ENCODE assay signal across 24 cellular contexts in genomic region chr3:124372784-124373183, GRCh38.
DNase-seq lines count a peak whose midpoint lies in the region; ATAC-seq, FAIRE-seq and TF ChIP-seq lines count a peak whose summit lies in the region.
"Had no signal": no experiment of that assay in that cellular context is flagged by ENCODE, and none has a peak within 500 bp of the region (broad histone marks: within the 10 kb centered on the region; RNA-seq: fewer than 3 reads in every experiment).

No MANE protein-coding gene starts in this region.

- TF ChIP-seq RAD21 in H1 (IDR thresholded peaks at IDR 0.05 in 1 of 2, conservative IDR thresholded peaks at IDR 0.05 in 1 of 2; ENCODE audit: low read depth in 2 of 2, low read length in 2 of 2): no peak

- H3K4me3 ChIP-seq in H1 (ENCODE audit: extremely low read depth in 1 of 4, insufficient read depth in 2 of 4, low read depth in 3 of 4, low read length in 4 of 4) (no peak overlapping the region), neuronal stem cell (ENCODE audit: low read length in 2 of 2) (no peak overlapping the region)
- H3K4me3 ChIP-seq: adrenal gland, BLaER1, coronary artery, right lobe of liver had no signal

- H4K5ac ChIP-seq in H1 (ENCODE audit: insufficient read length, low read depth, low read length): no peak overlapping the region

- H3K4me2 ChIP-seq in H1 (ENCODE audit: insufficient read depth in 1 of 2, low read depth in 2 of 2, low read length in 2 of 2) (no peak overlapping the region), neuronal stem cell (ENCODE audit: insufficient read depth, low read length, poor library complexity, severe bottlenecking) (peak overlapping the region; percentile 11)
- H3K4me2 ChIP-seq: BLaER1, KMS-11 had no signal

- 0 out of 2 replicates have a peak overlapping the region, but pooled peaks have one; percentile 34 for H2AFZ ChIP-seq in H1 (ENCODE audit: low read length)
- no peak overlapping the region for H2AFZ ChIP-seq in neuronal stem cell (ENCODE audit: low read length)

- no peak overlapping the region for H3K23ac ChIP-seq in H1 (ENCODE audit: insufficient read length)
- H3K23ac ChIP-seq in neuronal stem cell (ENCODE audit: low read depth, low read length, poor library complexity): no peak overlapping the region

- no peaks in the 10 kb centered on the region for H4K20me1 ChIP-seq in H1 (replicated peaks in 1 of 2; ENCODE audit: control insufficient read depth in 1 of 2, insufficient read depth in 2 of 2, low read length in 2 of 2)
- H4K20me1 ChIP-seq: BLaER1 had no signal

- DNase-seq in NCI-H524 (lab: John Stamatoyannopoulos, UW) (peak; percentile 30 to 40), NCI-H524 treated with DMSO at 0.1 percent for 48 hours (lab: John Stamatoyannopoulos, UW) (no peak), NCI-H69 (lab: John Stamatoyannopoulos, UW) (peak; percentile 41), H1 (ENCODE audit: low read depth in 1 of 2, low spot score in 2 of 2) (peak in 1 of 2 experiments; percentile 19), neuronal stem cell (ENCODE audit: low spot score) (no peak), DMS 273 treated with DMSO at 0.1 percent for 48 hours (lab: John Stamatoyannopoulos, UW) (no peak), HUDEP-2 (lab: John Stamatoyannopoulos, UW; ENCODE audit: unreplicated experiment in 76 of 76) (no peak)
- DNase-seq: ACHN; activated CD4-positive, CD25-positive, alpha-beta regulatory T cell; activated naive CD4-positive, alpha-beta T cell treated with Interleukin-2 at 50 U/mL for 16 hours; adrenal gland; DMS53; effector memory CD8-positive, alpha-beta T cell; head of caudate nucleus; left colon; mammary epithelial cell; NCI-H1930; posterior cingulate gyrus; right lobe of liver; stimulated activated CD4-positive, alpha-beta T cell treated with anti-CD3 and anti-CD28 coated beads, Interleukin-2, amount 100 ng/mL, for 48 hours had no signal

- FAIRE-seq in H1 (lab: Jason Lieb, UNC): peak; percentile 94

- H3K79me1 ChIP-seq in H1 (ENCODE audit: low read depth, low read length): no peaks in the 10 kb centered on the region; the same call in 1 of the 2 replicates
- no peaks in the 10 kb centered on the region for H3K79me1 ChIP-seq in neuronal stem cell (ENCODE audit: low read depth, low read length)

- 46% methylated on average over 3 of the region's 3 CpGs; no CpG with 5 or more reads in 1 of the 2 experiments for WGBS in H1 (ENCODE audit: extremely low coverage in 1 of 2, insufficient coverage in 1 of 2, insufficient read length in 1 of 2, insufficient replicate concordance in 2 of 2, low coverage in 1 of 2, low lambda C conversion rate in 2 of 2, missing lambda C conversion rate in 1 of 2), 2 experiments
- no CpG with 5 or more reads among the region's 3 CpGs for WGBS in neuronal stem cell (ENCODE audit: extremely low coverage in 2 of 2, insufficient read length in 2 of 2, insufficient replicate concordance in 1 of 2), 2 donors

- no peak for TF ChIP-seq POLR2A in H1 (IDR thresholded peaks at IDR 0.05; ENCODE audit: control extremely low read depth in 1 of 2, low read depth in 2 of 2, low read length in 2 of 2)

- CTCF ChIA-PET in H1 (lab: Charles Lee; ENCODE audit: partially characterized antibody): interaction anchor here (1.0 to 1.6 kb wide), 8 partner anchors 10 to 104 kb away, joined by 3 to 6 read pairs (median 3); no protein-coding TSS in a partner anchor

- H2BK120ac ChIP-seq in H1 (replicated peaks; ENCODE audit: low read depth, low read length) (peak overlapping the region; percentile 67), neuronal stem cell (ENCODE audit: low read depth, low read length) (no peak overlapping the region)

- 0 out of 2 replicates have a peak overlapping the region, but pooled peaks have one; percentile 44 for H3K18ac ChIP-seq in H1 (ENCODE audit: extremely low read depth, low read length)
- H3K18ac ChIP-seq in neuronal stem cell (ENCODE audit: low read length): no peak overlapping the region

- H3K9me3 ChIP-seq in H1 (ENCODE audit: insufficient read depth in 2 of 2, low read depth in 1 of 2, low read length in 1 of 2): peaks cover 0 to 12% of the 10 kb centered on the region in 2 experiments; a peak in 2 of 4 replicates
- peaks cover 0 to 6% of the 10 kb centered on the region in 2 donors for H3K9me3 ChIP-seq in neuronal stem cell (replicated peaks in 1 of 2; ENCODE audit: control insufficient read depth in 2 of 2, insufficient read depth in 1 of 2, low read depth in 1 of 2, low read length in 2 of 2)
- H3K9me3 ChIP-seq: adrenal gland, right lobe of liver had no signal

- no peaks in the 10 kb centered on the region for H3K79me2 ChIP-seq in H1 (ENCODE audit: control insufficient read depth in 1 of 2, insufficient read depth in 2 of 2, low read length in 2 of 2)

- H2AK5ac ChIP-seq in H1 (ENCODE audit: low read depth, low read length) (no peak overlapping the region), neuronal stem cell (ENCODE audit: low read depth, low read length) (no peak overlapping the region)

- no peak overlapping the region for H4K91ac ChIP-seq in H1 (replicated peaks; ENCODE audit: insufficient read length, low read length)
- H4K91ac ChIP-seq in neuronal stem cell (ENCODE audit: low read depth, low read length, poor library complexity): no peak overlapping the region

- TF ChIP-seq EP300 in H1 (IDR thresholded peaks at IDR 0.05; ENCODE audit: borderline replicate concordance in 1 of 2, low read depth in 2 of 2, low read length in 2 of 2): no peak

- TF ChIP-seq CTCF in H1 (IDR thresholded peaks at IDR 0.05; ENCODE audit: control extremely low read depth in 1 of 3, insufficient read depth in 1 of 3, low read depth in 1 of 3, low read length in 3 of 3): no peak

- H3K9ac ChIP-seq in H1 (replicated peaks in 1 of 4; ENCODE audit: extremely low read depth in 1 of 4, low read depth in 3 of 4, low read length in 3 of 4): no peak overlapping the region
- H3K9ac ChIP-seq in neuronal stem cell (ENCODE audit: low read depth, low read length, poor library complexity): no peak overlapping the region
- H3K9ac ChIP-seq: BLaER1, KMS-11 had no signal

- no peaks in the 10 kb centered on the region for H3K23me2 ChIP-seq in H1 (ENCODE audit: low read depth, low read length)

- H3K27ac ChIP-seq in H1 (ENCODE audit: low read depth, low read length): no peak overlapping the region
- H3K27ac ChIP-seq in neuronal stem cell (replicated peaks; ENCODE audit: low read length): no peak overlapping the region
- H3K27ac ChIP-seq: adrenal gland, BLaER1, coronary artery, KMS-11, right lobe of liver had no signal

- H3K4ac ChIP-seq in H1 (replicated peaks; ENCODE audit: insufficient read length, low read depth, low read length) (no peak overlapping the region), neuronal stem cell (ENCODE audit: low read length) (no peak overlapping the region)

- H2BK20ac ChIP-seq in H1 (ENCODE audit: low read length): no peak overlapping the region; the same call in 1 of the 2 replicates

- POLR2A ChIA-PET in H1 (lab: Charles Lee; ENCODE audit: partially characterized antibody): interaction anchor here (1.0 to 1.8 kb wide), 2 partner anchors 9 to 87 kb away, joined by 3 to 7 read pairs; no protein-coding TSS in a partner anchor

- ATAC-seq in HG03159 (IDR thresholded peaks at IDR 0.05; ENCODE audit: unreplicated experiment): no peak
- ATAC-seq: effector memory CD8-positive, alpha-beta T cell; left colon; right lobe of liver had no signal

- no peak overlapping the region for H2BK5ac ChIP-seq in H1 (ENCODE audit: low read depth, low read length)
- H2BK5ac ChIP-seq in neuronal stem cell (ENCODE audit: low read length): no peak overlapping the region

- H2BK15ac ChIP-seq in H1 (ENCODE audit: low read length): no peak overlapping the region
- no peak overlapping the region for H2BK15ac ChIP-seq in neuronal stem cell (ENCODE audit: low read length)

- H4K8ac ChIP-seq in H1 (ENCODE audit: extremely low read depth, insufficient read depth, low read length) (no peak overlapping the region), neuronal stem cell (ENCODE audit: low read depth, low read length) (no peak overlapping the region)

- H3K36me3 ChIP-seq in H1 (ENCODE audit: control insufficient read depth in 2 of 4, insufficient read depth in 4 of 4, low read length in 3 of 4) (no peaks in the 10 kb centered on the region), neuronal stem cell (replicated peaks in 1 of 2; ENCODE audit: control insufficient read depth in 2 of 2, insufficient read depth in 2 of 2, low read length in 2 of 2) (no peaks in the 10 kb centered on the region)
- H3K36me3 ChIP-seq: adrenal gland, BLaER1, right lobe of liver had no signal

- H3K27me3 ChIP-seq in H1 (replicated peaks in 1 of 4; ENCODE audit: control insufficient read depth in 3 of 4, extremely low read depth in 1 of 4, insufficient read depth in 3 of 4, low read length in 3 of 4) (no peaks in the 10 kb centered on the region), neuronal stem cell (ENCODE audit: control insufficient read depth in 3 of 3, insufficient read depth in 3 of 3, low read depth in 1 of 3, low read length in 3 of 3) (no peaks in the 10 kb centered on the region)
- H3K27me3 ChIP-seq: adrenal gland, BLaER1, right lobe of liver had no signal

- no peak overlapping the region for H3K56ac ChIP-seq in H1 (replicated peaks; ENCODE audit: insufficient read length, low read depth, low read length)

- H3K4me1 ChIP-seq in H1 (replicated peaks in 1 of 4; ENCODE audit: control insufficient read depth in 3 of 4, insufficient read depth in 4 of 4, low read length in 3 of 4) (peaks cover 0 to 5% (median 0%) of the 10 kb centered on the region in 4 experiments; a peak in 3 of 7 replicates), neuronal stem cell (ENCODE audit: control insufficient read depth in 2 of 2, insufficient read depth in 1 of 2, low read depth in 1 of 2, low read length in 2 of 2) (peaks cover 15 to 16% of the 10 kb centered on the region in 2 donors)
- H3K4me1 ChIP-seq: adrenal gland, BLaER1, right lobe of liver had no signal

- no peak overlapping the region for H3K14ac ChIP-seq in H1 (ENCODE audit: insufficient read length)
- no peak overlapping the region for H3K14ac ChIP-seq in neuronal stem cell (ENCODE audit: low read length)

- H2BK12ac ChIP-seq in H1 (ENCODE audit: low read depth, low read length) (peak overlapping the region; percentile 41; the same call in 1 of the 2 replicates), neuronal stem cell (ENCODE audit: low read length) (no peak overlapping the region)

TF ChIP-seq in H1, 55 proteins besides CTCF, POLR2A, EP300 and RAD21 (continues in another document):
- TF ChIP-seq CBX8 (IDR thresholded peaks at IDR 0.05; ENCODE audit: borderline replicate concordance, low read depth, low read length) (no peak), TEAD4 (IDR thresholded peaks at IDR 0.05; ENCODE audit: low read depth, low read length) (peak; percentile 64), CHD2 (IDR thresholded peaks at IDR 0.05; ENCODE audit: low read length) (no peak), KDM1A (IDR thresholded peaks at IDR 0.05; ENCODE audit: borderline replicate concordance, low read length) (0 out of 2 replicates have a peak, but pooled peaks have one; percentile 33), MAX (IDR thresholded peaks at IDR 0.05) (peak; percentile 73)

Comparison
In these comparisons a context has a peak if more than half of its experiments do, and no peak if none do; other contexts are left out.
1. DNase-seq: peak in NCI-H524 (2 of 2) and NCI-H69 (single experiment); none in NCI-H524 treated with DMSO at 0.1 percent for 48 hours (single experiment), neuronal stem cell (single experiment), DMS 273 treated with DMSO at 0.1 percent for 48 hours (single experiment) and HUDEP-2 (0 of 76).